Comparison of ENCODE assay signal across 1 cellular context in the genomic region with DNA sequence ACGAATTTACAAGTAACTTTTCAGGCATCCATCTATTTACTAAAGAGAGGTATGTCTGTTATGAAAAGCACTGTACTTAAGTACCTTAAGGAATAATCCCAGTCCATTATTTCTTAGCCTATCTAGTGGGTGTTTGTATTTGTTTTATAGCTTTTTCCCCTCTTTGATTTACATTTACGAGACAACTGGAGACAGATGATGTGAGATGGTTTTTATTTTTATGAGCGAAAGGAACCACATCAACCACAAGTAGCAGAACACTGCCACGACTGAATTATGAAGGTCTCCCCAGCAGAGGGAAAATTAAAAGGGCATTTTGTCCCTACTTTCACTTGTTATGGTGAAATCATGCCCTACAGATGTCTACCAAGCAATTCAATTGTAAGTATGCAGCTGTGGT.
TF ChIP-seq lines count a peak whose summit lies in the region.

No MANE protein-coding gene starts in this region.

TF ChIP-seq in HEK293, 187 proteins besides CTCF, POLR2A, EP300 and RAD21 (continued from another document):
- peak; percentile 47; the same call in 1 of the 2 replicates for TF ChIP-seq ZNF626 (tag by site-specific recombination; IDR thresholded peaks at IDR 0.05)
- no peak for TF ChIP-seq ZNF623 (tag by site-specific recombination; IDR thresholded peaks at IDR 0.05)
- TF ChIP-seq ZNF521 (tag by site-specific recombination; IDR thresholded peaks at IDR 0.05) = no peak
- TF ChIP-seq ZNF785 (tag by site-specific recombination; IDR thresholded peaks at IDR 0.05) = no peak
- TF ChIP-seq, protein P1, sequence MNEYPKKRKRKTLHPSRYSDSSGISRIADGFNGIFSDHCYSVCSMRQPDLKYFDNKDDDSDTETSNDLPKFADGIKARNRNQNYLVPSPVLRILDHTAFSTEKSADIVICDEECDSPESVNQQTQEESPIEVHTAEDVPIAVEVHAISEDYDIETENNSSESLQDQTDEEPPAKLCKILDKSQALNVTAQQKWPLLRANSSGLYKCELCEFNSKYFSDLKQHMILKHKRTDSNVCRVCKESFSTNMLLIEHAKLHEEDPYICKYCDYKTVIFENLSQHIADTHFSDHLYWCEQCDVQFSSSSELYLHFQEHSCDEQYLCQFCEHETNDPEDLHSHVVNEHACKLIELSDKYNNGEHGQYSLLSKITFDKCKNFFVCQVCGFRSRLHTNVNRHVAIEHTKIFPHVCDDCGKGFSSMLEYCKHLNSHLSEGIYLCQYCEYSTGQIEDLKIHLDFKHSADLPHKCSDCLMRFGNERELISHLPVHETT (tag by site-specific recombination; IDR thresholded peaks at IDR 0.05) = no peak
- TF ChIP-seq ZNF169 (tag by site-specific recombination; IDR thresholded peaks at IDR 0.05) = no peak
- no peak for TF ChIP-seq ZNF112 (tag by site-specific recombination; IDR thresholded peaks at IDR 0.05)
- peak; percentile 58; the same call in 1 of the 2 replicates for TF ChIP-seq HIC1 (tag by site-specific recombination; IDR thresholded peaks at IDR 0.05)
- peak; percentile 52; the same call in 1 of the 2 replicates for TF ChIP-seq EGR2 (tag by site-specific recombination; IDR thresholded peaks at IDR 0.05; ENCODE audit: low read depth)
- no peak for TF ChIP-seq MEIS1 (CRISPR knock-in tag; IDR thresholded peaks at IDR 0.05; ENCODE audit: borderline replicate concordance)
- TF ChIP-seq ZNF830 (tag by site-specific recombination; IDR thresholded peaks at IDR 0.05; ENCODE audit: low read depth) = no peak
- no peak for TF ChIP-seq SALL2 (tag by site-specific recombination; IDR thresholded peaks at IDR 0.05; ENCODE audit: borderline replicate concordance)
- no peak for TF ChIP-seq ZNF146 (tag by site-specific recombination; IDR thresholded peaks at IDR 0.05)
- no peak for TF ChIP-seq SP3 (tag by site-specific recombination; IDR thresholded peaks at IDR 0.05)
- no peak for TF ChIP-seq ZNF449 (tag by site-specific recombination; IDR thresholded peaks at IDR 0.05)
- TF ChIP-seq ZNF426 (tag by site-specific recombination; IDR thresholded peaks at IDR 0.05) = no peak
- TF ChIP-seq ZNF692 (tag by site-specific recombination; IDR thresholded peaks at IDR 0.05) = peak; percentile 97
